18 cellular contexts compared by ENCODE assay signal in genomic region chr11:113272281-113272680, GRCh38. TPM values are rescaled to one million over a fixed set of nuclear protein-coding genes. Genes with fewer than 3 reads are reported as not detected.
DNase-seq lines count a peak whose midpoint lies in the region; ATAC-seq, FAIRE-seq and TF ChIP-seq lines count a peak whose summit lies in the region.
"Had no signal": no experiment of that assay in that cellular context is flagged by ENCODE, and none has a peak within 500 bp of the region (broad histone marks: within the 10 kb centered on the region; RNA-seq: fewer than 3 reads in every experiment).

No MANE protein-coding gene starts in this region.

- H3K18ac ChIP-seq in mesenchymal stem cell (ENCODE audit: low read depth in 1 of 2, low read length in 2 of 2): no peak overlapping the region

- H3K4me3 Mint-ChIP-seq in glutamatergic neuron (ENCODE audit: unreplicated experiment) (peak overlapping the region; percentile 40), neural crest cell (no peak overlapping the region)
- H3K4me3 Mint-ChIP-seq: CD14-positive monocyte; CD8-positive, alpha-beta T cell; HFFc6 had no signal

- H3K27me3 Mint-ChIP-seq in glutamatergic neuron (ENCODE audit: unreplicated experiment) (peaks cover 27% of the 10 kb centered on the region), neural crest cell (ENCODE audit: low read depth) (no peaks in the 10 kb centered on the region)

- H3K36me3 Mint-ChIP-seq in glutamatergic neuron (ENCODE audit: unreplicated experiment): peaks cover 12% of the 10 kb centered on the region
- peaks cover 8% of the 10 kb centered on the region for H3K36me3 Mint-ChIP-seq in neural crest cell (ENCODE audit: low read depth)
- H3K36me3 Mint-ChIP-seq: CD14-positive monocyte; CD8-positive, alpha-beta T cell had no signal

- no peak overlapping the region for H3K9ac ChIP-seq in mesenchymal stem cell (ENCODE audit: low read length)

- no peak overlapping the region for H4K91ac ChIP-seq in mesenchymal stem cell (ENCODE audit: low read length)

- peak overlapping the region; percentile 84 for H3K27ac Mint-ChIP-seq in glutamatergic neuron (ENCODE audit: unreplicated experiment)
- peak overlapping the region; percentile 73 for H3K27ac Mint-ChIP-seq in neural crest cell (ENCODE audit: unreplicated experiment)
- H3K27ac Mint-ChIP-seq: CD14-positive monocyte; CD8-positive, alpha-beta T cell; HFFc6 had no signal

- H3K27me3 ChIP-seq in mesenchymal stem cell (ENCODE audit: control insufficient read depth in 1 of 2, insufficient read depth in 1 of 2, low read length in 2 of 2): peaks cover 0 to 57% of the 10 kb centered on the region in 2 experiments
- H3K27me3 ChIP-seq in MG63: no peaks in the 10 kb centered on the region

- DNase-seq in D341Med (ENCODE audit: low spot score) (peak; percentile 67), D721Med (ENCODE audit: insufficient read length, low spot score) (peak; percentile 60), glutamatergic neuron (no peak), neural crest cell (ENCODE audit: low read depth, low spot score) (no peak), mesenchymal stem cell (no peak), NCI-H1436 treated with DMSO at 0.1 percent for 48 hours (lab: John Stamatoyannopoulos, UW) (no peak), MG63 (no peak)
- DNase-seq: CD8-positive, alpha-beta T cell; COR-L47; DMS79; HCEC 1CT; HFFc6 had no signal

- no peaks in the 10 kb centered on the region for H3K9me3 ChIP-seq in mesenchymal stem cell (ENCODE audit: control insufficient read depth, low read length)
- H3K9me3 ChIP-seq in MG63: no peaks in the 10 kb centered on the region
- H3K9me3 ChIP-seq: A549 had no signal

- no peak overlapping the region for H2BK12ac ChIP-seq in mesenchymal stem cell (ENCODE audit: low read length in 2 of 2)

- no peak for ATAC-seq in HG03045 (IDR thresholded peaks at IDR 0.05; ENCODE audit: unreplicated experiment)
- ATAC-seq: A549; CD8-positive, alpha-beta T cell; GM12878 had no signal

- no peak overlapping the region for H2AK5ac ChIP-seq in mesenchymal stem cell (ENCODE audit: low read length, severe bottlenecking)

- no peak overlapping the region for H4K8ac ChIP-seq in mesenchymal stem cell (ENCODE audit: low read length)

- H3K4me2 ChIP-seq in mesenchymal stem cell (ENCODE audit: low read length, poor library complexity, severe bottlenecking): no peak overlapping the region
- H3K4me2 ChIP-seq: A549 had no signal

- no peak overlapping the region for H2BK5ac ChIP-seq in mesenchymal stem cell (ENCODE audit: low read depth, low read length, poor library complexity, severe bottlenecking)

- no peak overlapping the region for H2BK120ac ChIP-seq in mesenchymal stem cell (ENCODE audit: low read depth, low read length)

- no peak overlapping the region for H2AFZ ChIP-seq in mesenchymal stem cell (ENCODE audit: low read depth, low read length)

- no peak overlapping the region for H3K14ac ChIP-seq in mesenchymal stem cell (ENCODE audit: low read length in 2 of 2)

- 75% methylated on average over 5 of the region's 5 CpGs for WGBS in mesenchymal stem cell

- H3K36me3 ChIP-seq in mesenchymal stem cell (ENCODE audit: control insufficient read depth in 1 of 2, insufficient read depth in 2 of 2, low read depth in 1 of 2, low read length in 2 of 2): no peaks in the 10 kb centered on the region
- H3K36me3 ChIP-seq in MG63: no peaks in the 10 kb centered on the region

- H3K4me1 ChIP-seq in mesenchymal stem cell (ENCODE audit: control insufficient read depth, insufficient read depth, low read depth, low read length): no peaks in the 10 kb centered on the region
- H3K4me1 ChIP-seq: A549 had no signal

- no peak overlapping the region for H3K4ac ChIP-seq in mesenchymal stem cell (ENCODE audit: low read depth in 1 of 2, low read length in 2 of 2)

- H3K4me1 Mint-ChIP-seq in glutamatergic neuron (ENCODE audit: low read depth, unreplicated experiment) (peaks cover 30% of the 10 kb centered on the region), neural crest cell (peaks cover 29% of the 10 kb centered on the region)
- H3K4me1 Mint-ChIP-seq: CD14-positive monocyte had no signal

- H3K4me3 ChIP-seq in mesenchymal stem cell (ENCODE audit: insufficient read depth in 1 of 2, low read depth in 1 of 2, low read length in 2 of 2): no peak overlapping the region
- H3K4me3 ChIP-seq in MG63: no peak overlapping the region
- H3K4me3 ChIP-seq: A549, GM12878 had no signal

- H3K9me3 Mint-ChIP-seq in glutamatergic neuron (ENCODE audit: unreplicated experiment) (peaks cover 20% of the 10 kb centered on the region), neural crest cell (no peaks in the 10 kb centered on the region)
- H3K9me3 Mint-ChIP-seq: CD8-positive, alpha-beta T cell had no signal

- H2BK15ac ChIP-seq in mesenchymal stem cell (ENCODE audit: low read depth, poor library complexity, severe bottlenecking): no peak overlapping the region

- TF ChIP-seq CTCF in D721Med (IDR thresholded peaks at IDR 0.05; ENCODE audit: insufficient read depth, missing control alignments) (no peak), glutamatergic neuron (IDR thresholded peaks at IDR 0.05; ENCODE audit: partially characterized antibody, unreplicated experiment) (no peak), neural crest cell (conservative IDR thresholded peaks at IDR 0.05) (no peak)

- H3K79me1 ChIP-seq in mesenchymal stem cell (replicated peaks; ENCODE audit: low read length, poor library complexity, severe bottlenecking): no peaks in the 10 kb centered on the region

- H3K23ac ChIP-seq in mesenchymal stem cell (ENCODE audit: low read length in 2 of 2): no peak overlapping the region

- H3K27ac ChIP-seq in mesenchymal stem cell (ENCODE audit: low read length, poor library complexity, severe bottlenecking): no peak overlapping the region
- H3K27ac ChIP-seq: A549, HL-60 had no signal

- no peak for FAIRE-seq in D721Med (lab: Jason Lieb, UNC)
- FAIRE-seq: A549, GM12878, GM18507 had no signal

RNA-seq across cellular contexts. Expression of gene TTC12, which starts 42.1 kb away (rescaled TPM):
- total RNA-seq in glutamatergic neuron (ENCODE audit: unreplicated experiment) (9.2 TPM), neural crest cell (20.5 and 21.6 TPM in 2 replicates)
- 8.1 TPM for polyA plus RNA-seq in mesenchymal stem cell (2013, experiment 1 of 2)
- polyA plus RNA-seq in mesenchymal stem cell (2013, experiment 2 of 2): 8.0 TPM
- total RNA-seq in MG63 (2014; rRNA removed; shearing (Covaris generic); ENCODE audit: low replicate concordance): 7.3 and 7.4 TPM in 2 replicates

Comparison
In these comparisons a context has a peak if more than half of its experiments do, and no peak if none do; other contexts are left out.
1. DNase-seq: peak in D341Med (single experiment) and D721Med (single experiment); none in glutamatergic neuron (single experiment), neural crest cell (single experiment), mesenchymal stem cell (single experiment), NCI-H1436 treated with DMSO at 0.1 percent for 48 hours (single experiment) and MG63 (single experiment).